ENCODE assay signal across 8 cellular contexts in genomic region chr6:2952557-2953095, GRCh38. TPM values are rescaled to one million over a fixed set of nuclear protein-coding genes. Genes with fewer than 3 reads are reported as not detected.
A peak's percentile ranks its signal among the peaks of the same experiment; 100 is the strongest.
DNase-seq lines count a peak whose midpoint lies in the region; ATAC-seq and TF ChIP-seq lines count a peak whose summit lies in the region.

No MANE protein-coding gene starts in this region.

- H3K4me3 Mint-ChIP-seq in activated T-cell treated with anti-CD3 and anti-CD28 coated beads, Interleukin-2, amount 50 U/mL, for 72 hours, result peak overlapping the region; percentile 64 to 65
- H3K4me3 Mint-ChIP-seq in neural progenitor cell, result no peak overlapping the region

- peak overlapping the region; percentile 90 for H2AFZ ChIP-seq in OCI-LY7 (ENCODE audit: low read length)
- H2AFZ ChIP-seq in neural progenitor cell (replicated peaks), result peak overlapping the region; percentile 78

- no peaks in the 10 kb centered on the region for H3K36me3 ChIP-seq in OCI-LY7 (ENCODE audit: insufficient read depth, low read length)
- no peaks in the 10 kb centered on the region for H3K36me3 ChIP-seq in neural progenitor cell
- peaks cover 11 to 13% of the 10 kb centered on the region in 2 donors for H3K36me3 ChIP-seq in thyroid gland

- peaks cover 2 to 10% of the 10 kb centered on the region in 2 donors for H3K36me3 Mint-ChIP-seq in activated T-cell treated with anti-CD3 and anti-CD28 coated beads, Interleukin-2, amount 50 U/mL, for 72 hours (ENCODE audit: insufficient read depth in 2 of 2)
- peaks cover 23% of the 10 kb centered on the region for H3K36me3 Mint-ChIP-seq in neural progenitor cell

- DNase-seq in ELR (ENCODE audit: low read depth) (peak; percentile 92), OCI-LY7 (ENCODE audit: low spot score) (peak; percentile 82), fibroblast of the aortic adventitia (ENCODE audit: low read depth) (peak; percentile 91), neural progenitor cell (ENCODE audit: low spot score) (peak; percentile 76), thyroid gland (peak; percentile 79 to 84)
- DNase-seq in activated T-cell treated with anti-CD3 and anti-CD28 coated beads, Interleukin-2, amount 50 U/mL, for 72 hours, result peak; percentile 67 to 68

- intact Hi-C loops in OCI-LY7 (cut with micrococcal nuclease; ENCODE audit: unreplicated experiment), result loop anchor here (1.0 kb wide), 1 partner anchor 37 kb away; no protein-coding TSS in a partner anchor
- intact Hi-C loops in thyroid gland (cut with DNase I), result loop anchor here (5.0 kb wide), 1 partner anchor 35 kb away; no protein-coding TSS in a partner anchor

- no peak overlapping the region for H3K9ac ChIP-seq in neural progenitor cell

- H3K4me1 ChIP-seq in OCI-LY7 (ENCODE audit: insufficient read depth, low read length, poor library complexity, severe bottlenecking) (peaks cover 20% of the 10 kb centered on the region), neural progenitor cell (no peaks in the 10 kb centered on the region), thyroid gland (peaks cover 10 to 15% of the 10 kb centered on the region in 2 donors)

- H3K9me3 Mint-ChIP-seq in activated T-cell treated with anti-CD3 and anti-CD28 coated beads, Interleukin-2, amount 50 U/mL, for 72 hours, result no peaks in the 10 kb centered on the region
- H3K9me3 Mint-ChIP-seq in neural progenitor cell, result no peaks in the 10 kb centered on the region

- H3K4me2 ChIP-seq in OCI-LY7 (ENCODE audit: low read length) (peak overlapping the region; percentile 69), neural progenitor cell (peak overlapping the region; percentile 43)

- H3K9me3 ChIP-seq in OCI-LY7 (ENCODE audit: low read length) (no peaks in the 10 kb centered on the region), neural progenitor cell (ENCODE audit: low read depth) (no peaks in the 10 kb centered on the region), thyroid gland (no peaks in the 10 kb centered on the region)

- no peaks in the 10 kb centered on the region for H3K27me3 Mint-ChIP-seq in activated T-cell treated with anti-CD3 and anti-CD28 coated beads, Interleukin-2, amount 50 U/mL, for 72 hours (ENCODE audit: low read depth)
- peaks cover 4% of the 10 kb centered on the region for H3K27me3 Mint-ChIP-seq in neural progenitor cell (ENCODE audit: insufficient read depth, low read depth)

- H3F3A ChIP-seq in neural progenitor cell (ENCODE audit: low read depth), result no peaks in the 10 kb centered on the region

- peak overlapping the region; percentile 48 for H3K4me3 ChIP-seq in OCI-LY7 (ENCODE audit: low read depth, low read length, poor library complexity, severe bottlenecking)
- no peak overlapping the region for H3K4me3 ChIP-seq in fibroblast of the aortic adventitia (ENCODE audit: low read depth, low read length)
- H3K4me3 ChIP-seq in neural progenitor cell, result no peak overlapping the region
- no peak overlapping the region for H3K4me3 ChIP-seq in thyroid gland (replicated peaks in 1 of 3)

- ATAC-seq in HG02798 (IDR thresholded peaks at IDR 0.05; ENCODE audit: poor library complexity, unreplicated experiment) (peak; percentile 87), GM21619 (IDR thresholded peaks at IDR 0.05; ENCODE audit: unreplicated experiment) (no peak)
- ATAC-seq in activated T-cell treated with anti-CD3 and anti-CD28 coated beads, Interleukin-2, amount 50 U/mL, for 72 hours (replicated peaks in 1 of 2), result peak; percentile 94 to 97

- BruUV-seq in OCI-LY7 (replicated peaks; lab: Mats Ljungman, UMichigan), result no TSS peak

- POLR2A ChIA-PET in OCI-LY7 (lab: Charles Lee), result interaction anchor here (0.8 to 2.0 kb wide), 15 partner anchors 9 to 257 kb away, joined by 3 to 18 read pairs (median 4); no protein-coding TSS in a partner anchor

- WGBS in thyroid gland, 2 donors, result 16 to 20% methylated on average over 27 of the region's 27 CpGs

- no peaks in the 10 kb centered on the region for H3K79me2 ChIP-seq in OCI-LY7 (ENCODE audit: insufficient read depth, low read depth, low read length)
- no peaks in the 10 kb centered on the region for H3K79me2 ChIP-seq in neural progenitor cell (ENCODE audit: low read depth)

- CTCF ChIA-PET in OCI-LY7 (lab: Charles Lee; ENCODE audit: unreplicated experiment), result interaction anchor here (0.6 to 2.7 kb wide), 18 partner anchors 9 to 518 kb away, joined by 3 to 27 read pairs (median 3); partner anchors contain the start of gene SERPINB1

- TF ChIP-seq POLR2A in thyroid gland (IDR thresholded peaks at IDR 0.05), result peak in 1 of 2 donors; percentile 24

- H3K27ac ChIP-seq in OCI-LY7 (ENCODE audit: low read depth, low read length, poor library complexity, severe bottlenecking) (no peak overlapping the region), neural progenitor cell (no peak overlapping the region), thyroid gland (peak overlapping the region in 2 of 3 donors; percentile 44 to 72)

- no peaks in the 10 kb centered on the region for H3K9me2 ChIP-seq in OCI-LY7 (ENCODE audit: insufficient read depth, low read length)

- TF ChIP-seq CTCF in OCI-LY7 (conservative IDR thresholded peaks at IDR 0.05; ENCODE audit: low read length), result peak; percentile 100
- TF ChIP-seq CTCF in fibroblast of the aortic adventitia (IDR thresholded peaks at IDR 0.05; ENCODE audit: insufficient read depth, low read length), result peak; percentile 95
- TF ChIP-seq CTCF in neural progenitor cell (IDR thresholded peaks at IDR 0.05), result peak; percentile 100
- TF ChIP-seq CTCF in thyroid gland (IDR thresholded peaks at IDR 0.05), result peak; percentile 89 to 97 (median 94)

- H3K4me1 Mint-ChIP-seq in activated T-cell treated with anti-CD3 and anti-CD28 coated beads, Interleukin-2, amount 50 U/mL, for 72 hours (ENCODE audit: low read depth), result peaks cover 23% of the 10 kb centered on the region
- H3K4me1 Mint-ChIP-seq in neural progenitor cell, result peaks cover 21% of the 10 kb centered on the region

- H3K27ac Mint-ChIP-seq in activated T-cell treated with anti-CD3 and anti-CD28 coated beads, Interleukin-2, amount 50 U/mL, for 72 hours, result no peak overlapping the region
- H3K27ac Mint-ChIP-seq in neural progenitor cell, result peak overlapping the region; percentile 42

- H3K27me3 ChIP-seq in neural progenitor cell (no peaks in the 10 kb centered on the region), thyroid gland (no peaks in the 10 kb centered on the region)

- H4K20me1 ChIP-seq in OCI-LY7 (ENCODE audit: insufficient read depth, low read length) (no peaks in the 10 kb centered on the region), neural progenitor cell (ENCODE audit: low read depth) (no peaks in the 10 kb centered on the region)

RNA-seq across cellular contexts. Expression of gene SERPINB6, which starts 18.7 kb away (rescaled TPM):
- total RNA-seq in OCI-LY7 (2014; rRNA removed; shearing (Covaris generic)), result not detected in 2 replicates
- total RNA-seq in OCI-LY7 (2022) (8.9 and 13.2 TPM in 2 replicates), fibroblast of the aortic adventitia (ENCODE audit: low replicate concordance) (102 and 164 TPM in 2 replicates), neural progenitor cell (ENCODE audit: low replicate concordance) (13.3 and 17.4 TPM in 2 replicates), thyroid gland (100 to 1,000 TPM; 151 to 210 (median 171) TPM)
- total RNA-seq in activated T-cell treated with anti-CD3 and anti-CD28 coated beads, Interleukin-2, amount 50 U/mL, for 72 hours, result 100 to 1,000 TPM in 1 of 2 donors, 10 to 100 TPM in 1; 64.9 to 114 TPM

RNA-seq across cellular contexts. Expression of gene NQO2, which starts 47.1 kb away (rescaled TPM):
- total RNA-seq in OCI-LY7 (2014; rRNA removed; shearing (Covaris generic)), result 8.4 and 11.1 TPM in 2 replicates
- total RNA-seq in OCI-LY7 (2022) (9.9 and 12.2 TPM in 2 replicates), fibroblast of the aortic adventitia (ENCODE audit: low replicate concordance) (20.6 and 47.7 TPM in 2 replicates), neural progenitor cell (ENCODE audit: low replicate concordance) (17.2 and 19.5 TPM in 2 replicates), thyroid gland (10 to 100 TPM; 20.7 to 43.0 (median 36.3) TPM)
- total RNA-seq in activated T-cell treated with anti-CD3 and anti-CD28 coated beads, Interleukin-2, amount 50 U/mL, for 72 hours, result 10 to 100 TPM; 32.7 to 47.3 TPM

RNA-seq across cellular contexts. Expression of gene SERPINB9, which starts 49.5 kb away (rescaled TPM):
- total RNA-seq in OCI-LY7 (2014; rRNA removed; shearing (Covaris generic)), result 74.7 and 78.4 TPM in 2 replicates
- total RNA-seq in OCI-LY7 (2022), result 166 and 167 TPM in 2 replicates
- 10 to 100 TPM; 70.7 to 96.1 TPM for total RNA-seq in activated T-cell treated with anti-CD3 and anti-CD28 coated beads, Interleukin-2, amount 50 U/mL, for 72 hours
- total RNA-seq in fibroblast of the aortic adventitia (ENCODE audit: low replicate concordance), result 3.3 and 9.3 TPM in 2 replicates
- 0.59 and 0.94 TPM in 2 replicates for total RNA-seq in neural progenitor cell (ENCODE audit: low replicate concordance)
- total RNA-seq in thyroid gland, result 10 to 100 TPM; 10.4 to 16.5 (median 15.3) TPM

Comparison
In these comparisons a context has a peak if more than half of its experiments do, and no peak if none do; other contexts are left out.
1. H3K27ac ChIP-seq: peak in thyroid gland (2 of 3); none in OCI-LY7 (single experiment) and neural progenitor cell (single experiment).
2. Peak in every context shown above with its lines, with median percentiles within 50 percentile points of each other: DNase-seq and CTCF ChIP-seq.